In genomic region chr7:1545417-1546246, GRCh38 we compare ENCODE assay signal across 1 cellular context.
TF ChIP-seq lines count a peak whose summit lies in the region.

No MANE protein-coding gene starts in this region.

TF ChIP-seq in SK-N-SH treated with all-trans-retinoic acid at 6 μM for 48 hours, 23 proteins besides CTCF, POLR2A, EP300 and RAD21 (continued from another document):
- TF ChIP-seq POU6F1 (CRISPR knock-in tag; IDR thresholded peaks at IDR 0.05; ENCODE audit: borderline replicate concordance, low read depth) (no peak), ARNTL (CRISPR knock-in tag; IDR thresholded peaks at IDR 0.05; ENCODE audit: borderline replicate concordance, low read depth) (no peak), SNAI2 (CRISPR knock-in tag; IDR thresholded peaks at IDR 0.05) (no peak), CSDC2 (CRISPR knock-in tag; IDR thresholded peaks at IDR 0.05) (no peak), BACH2 (CRISPR knock-in tag; IDR thresholded peaks at IDR 0.05; ENCODE audit: borderline replicate concordance) (no peak), CSRNP3 (CRISPR knock-in tag; IDR thresholded peaks at IDR 0.05) (no peak), ZC3H10 (CRISPR knock-in tag; IDR thresholded peaks at IDR 0.05) (no peak), OSR1 (CRISPR knock-in tag; IDR thresholded peaks at IDR 0.05) (no peak), ZNF8 (CRISPR knock-in tag; IDR thresholded peaks at IDR 0.05) (no peak), ESRRG (CRISPR knock-in tag; IDR thresholded peaks at IDR 0.05) (no peak), TSHZ2 (CRISPR knock-in tag; IDR thresholded peaks at IDR 0.05) (no peak), GLIS3 (CRISPR knock-in tag; IDR thresholded peaks at IDR 0.05) (no peak)
TF ChIP-seq in SK-N-SH treated with all-trans-retinoic acid at 6 μM for 48 hours: peak in this region for 0.
